In the genomic region with DNA sequence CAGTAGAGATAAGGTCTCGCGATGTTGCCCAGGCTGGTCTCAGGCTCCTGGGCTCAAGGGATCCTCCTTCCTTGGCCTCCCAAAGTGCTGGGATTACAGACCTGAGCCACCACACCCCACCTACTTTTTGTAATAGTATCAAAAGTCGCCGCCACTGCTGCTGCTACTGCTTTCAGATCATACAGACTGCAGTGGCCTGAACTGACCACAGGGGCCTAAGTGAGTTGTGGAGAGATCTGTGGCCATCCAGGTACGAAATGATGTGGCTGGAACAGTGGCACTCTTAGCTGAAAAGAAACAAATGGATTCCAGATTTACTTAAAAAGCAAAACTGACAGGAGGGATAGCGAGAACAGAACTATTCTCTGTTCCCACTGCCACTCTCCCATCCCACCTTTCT, we compare ENCODE assay signal across 16 cellular contexts. TPM values are rescaled to one million over a fixed set of nuclear protein-coding genes. Genes with fewer than 3 reads are reported as not detected.
DNase-seq lines count a peak whose midpoint lies in the region; ATAC-seq, FAIRE-seq and TF ChIP-seq lines count a peak whose summit lies in the region.
"Had no signal": no experiment of that assay in that cellular context is flagged by ENCODE, and none has a peak within 500 bp of the region (broad histone marks: within the 10 kb centered on the region; RNA-seq: fewer than 3 reads in every experiment).

No MANE protein-coding gene starts in this region.

- intact Hi-C loops in Caco-2 (cut with micrococcal nuclease; ENCODE audit: unreplicated experiment), result no loop called here
- intact Hi-C loops in activated CD4-positive, alpha-beta T cell treated with anti-CD3 and anti-CD28 coated beads for 36 hours (cut with DNase I, micrococcal nuclease), result no loop called here

- no peaks in the 10 kb centered on the region for H3K4me1 ChIP-seq in Caco-2
- H3K4me1 ChIP-seq: right atrium auricular region had no signal

- in situ Hi-C loops in astrocyte of the spinal cord (cut with HindIII; ENCODE audit: low sequenced_read_pairs), result no loop called here

- BruUV-seq in Caco-2 (replicated peaks; lab: Mats Ljungman, UMichigan), result no TSS peak

- H3K27ac Mint-ChIP-seq in Caco-2 (ENCODE audit: unreplicated experiment) (no peak overlapping the region), neural crest cell (ENCODE audit: unreplicated experiment) (no peak overlapping the region)
- H3K27ac Mint-ChIP-seq in activated CD4-positive, alpha-beta T cell treated with anti-CD3 and anti-CD28 coated beads for 36 hours, result no peak overlapping the region
- H3K27ac Mint-ChIP-seq: dendritic cell treated with granulocyte-macrophage colony-stimulating factor and Interleukin-4, amounts not matched to agents 40 ng/mL and 50 ng/mL, for 4 days had no signal

- CTCF ChIA-PET in Caco-2 (lab: Charles Lee), result no interaction called here
- CTCF ChIA-PET in activated CD4-positive, alpha-beta T cell treated with anti-CD3 and anti-CD28 coated beads for 36 hours (lab: Charles Lee), result no interaction called here

- FAIRE-seq in HTR-8/SVneo (lab: Jason Lieb, UNC), result no peak

- H3K27me3 ChIP-seq in Caco-2 (replicated peaks; ENCODE audit: control insufficient read depth, insufficient read depth, low read length), result no peaks in the 10 kb centered on the region
- H3K27me3 ChIP-seq: right atrium auricular region had no signal

- POLR2A ChIA-PET in Caco-2 (lab: Charles Lee), result no interaction called here
- POLR2A ChIA-PET in activated CD4-positive, alpha-beta T cell treated with anti-CD3 and anti-CD28 coated beads for 36 hours (lab: Charles Lee), result no interaction called here

- H3K4me3 Mint-ChIP-seq in Caco-2 (ENCODE audit: unreplicated experiment), result no peak overlapping the region
- H3K4me3 Mint-ChIP-seq in neural crest cell, result no peak overlapping the region
- H3K4me3 Mint-ChIP-seq in activated CD4-positive, alpha-beta T cell treated with anti-CD3 and anti-CD28 coated beads for 36 hours, result no peak overlapping the region
- H3K4me3 Mint-ChIP-seq: dendritic cell treated with granulocyte-macrophage colony-stimulating factor and Interleukin-4, amounts not matched to agents 40 ng/mL and 50 ng/mL, for 4 days had no signal

- H3K36me3 Mint-ChIP-seq in Caco-2 (ENCODE audit: insufficient read depth, unreplicated experiment), result no peaks in the 10 kb centered on the region
- H3K36me3 Mint-ChIP-seq in neural crest cell (ENCODE audit: low read depth), result no peaks in the 10 kb centered on the region
- no peaks in the 10 kb centered on the region for H3K36me3 Mint-ChIP-seq in activated CD4-positive, alpha-beta T cell treated with anti-CD3 and anti-CD28 coated beads for 36 hours (ENCODE audit: low read depth)

- no peaks in the 10 kb centered on the region for H3K36me3 ChIP-seq in Caco-2 (ENCODE audit: control insufficient read depth, insufficient read depth, low read length)
- H3K36me3 ChIP-seq: right atrium auricular region had no signal

- H3K9me3 Mint-ChIP-seq in Caco-2 (ENCODE audit: unreplicated experiment), result no peaks in the 10 kb centered on the region
- no peaks in the 10 kb centered on the region for H3K9me3 Mint-ChIP-seq in neural crest cell
- no peaks in the 10 kb centered on the region for H3K9me3 Mint-ChIP-seq in activated CD4-positive, alpha-beta T cell treated with anti-CD3 and anti-CD28 coated beads for 36 hours (ENCODE audit: low read depth)
- H3K9me3 Mint-ChIP-seq: dendritic cell treated with granulocyte-macrophage colony-stimulating factor and Interleukin-4, amounts not matched to agents 40 ng/mL and 50 ng/mL, for 4 days had no signal

- ATAC-seq in GM21717 (IDR thresholded peaks at IDR 0.05; ENCODE audit: unreplicated experiment), result no peak
- ATAC-seq in activated CD4-positive, alpha-beta T cell treated with anti-CD3 and anti-CD28 coated beads for 36 hours, result no peak

- no peaks in the 10 kb centered on the region for H3K9me3 ChIP-seq in Caco-2
- H3K9me3 ChIP-seq: right atrium auricular region had no signal

- DNase-seq in Caco-2 (no peak), HTR-8/SVneo (ENCODE audit: insufficient read length, low spot score) (peak; percentile 35), astrocyte of the spinal cord (ENCODE audit: low read depth, low spot score) (no peak), neural crest cell (ENCODE audit: low read depth, low spot score) (no peak), kidney glomerular epithelial cell (lab: John Stamatoyannopoulos, UW) (no peak)
- DNase-seq in activated CD4-positive, alpha-beta T cell treated with anti-CD3 and anti-CD28 coated beads for 36 hours, result no peak
- DNase-seq: activated CD4-positive, alpha-beta T cell treated with anti-CD3 and anti-CD28 coated beads, Interleukin-2, amount 50 U/mL, for 1 hour; activated naive CD4-positive, alpha-beta T cell treated with Interleukin-2 at 50 U/mL for 16 hours; DND-41; hippocampal formation; NCI-H510A; trophoblast cell had no signal

- H3K4me3 ChIP-seq in Caco-2 (ENCODE audit: low read depth, low read length) (no peak overlapping the region), astrocyte of the spinal cord (ENCODE audit: low read depth, low read length) (no peak overlapping the region)
- H3K4me3 ChIP-seq: right atrium auricular region had no signal

- H3K4me1 Mint-ChIP-seq in Caco-2 (ENCODE audit: low read depth, unreplicated experiment) (peaks cover 6% of the 10 kb centered on the region), neural crest cell (peaks cover 22% of the 10 kb centered on the region)
- H3K4me1 Mint-ChIP-seq in activated CD4-positive, alpha-beta T cell treated with anti-CD3 and anti-CD28 coated beads for 36 hours, result peaks cover 9% of the 10 kb centered on the region

- no peaks in the 10 kb centered on the region for H3K27me3 Mint-ChIP-seq in Caco-2 (ENCODE audit: insufficient read depth, unreplicated experiment)
- no peaks in the 10 kb centered on the region for H3K27me3 Mint-ChIP-seq in neural crest cell (ENCODE audit: low read depth)
- no peaks in the 10 kb centered on the region for H3K27me3 Mint-ChIP-seq in activated CD4-positive, alpha-beta T cell treated with anti-CD3 and anti-CD28 coated beads for 36 hours

- peak; percentile 40 for TF ChIP-seq CTCF in Caco-2 (IDR thresholded peaks at IDR 0.05; ENCODE audit: insufficient read depth in 1 of 2, low read depth in 1 of 2, low read length in 1 of 2, severe bottlenecking in 1 of 2, unreplicated experiment in 1 of 2)
- peak; percentile 39 for TF ChIP-seq CTCF in astrocyte of the spinal cord (IDR thresholded peaks at IDR 0.05; ENCODE audit: low read depth, low read length)
- peak; percentile 47 for TF ChIP-seq CTCF in neural crest cell (conservative IDR thresholded peaks at IDR 0.05)

RNA-seq across cellular contexts. Expression of a gene that starts 32.9 kb away (rescaled TPM):
- total RNA-seq in Caco-2 (2022) (10.5 and 14.9 TPM in 2 replicates), neural crest cell (0.39 and 0.54 TPM in 2 replicates)
- total RNA-seq in activated CD4-positive, alpha-beta T cell treated with anti-CD3 and anti-CD28 coated beads for 36 hours, result 1 to 10 TPM; 5.7 to 8.3 TPM
- total RNA-seq: H4 had no signal
